11 cellular contexts compared by ENCODE assay signal in the genomic region with DNA sequence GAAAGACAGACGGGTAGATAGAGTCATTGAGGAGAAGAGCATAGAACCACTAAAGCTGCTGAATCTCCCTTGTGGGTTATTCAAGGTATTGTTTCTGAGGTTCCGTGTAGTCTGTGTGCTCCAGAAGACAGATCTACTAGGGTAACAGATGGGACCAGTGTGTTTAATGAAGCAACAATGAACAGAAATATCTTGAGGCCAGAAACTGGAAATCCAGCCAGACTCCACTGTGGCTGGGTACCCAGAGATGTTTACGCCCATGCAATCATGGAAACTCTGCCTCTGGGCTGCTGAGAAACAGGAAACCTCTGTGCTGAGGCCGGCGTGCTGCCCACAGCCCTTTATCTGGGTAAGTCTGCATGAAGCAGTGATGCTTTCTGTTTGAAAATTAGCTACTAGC. TPM values are rescaled to one million over a fixed set of nuclear protein-coding genes. Genes with fewer than 3 reads are reported as not detected.
DNase-seq lines count a peak whose midpoint lies in the region; ATAC-seq and TF ChIP-seq lines count a peak whose summit lies in the region.
"Had no signal": no experiment of that assay in that cellular context is flagged by ENCODE, and none has a peak within 500 bp of the region (broad histone marks: within the 10 kb centered on the region; RNA-seq: fewer than 3 reads in every experiment).

No MANE protein-coding gene starts in this region.

- no peak overlapping the region for H3K4me3 ChIP-seq in SK-N-SH (ENCODE audit: low read depth in 2 of 2, low read length in 1 of 2)
- no peak overlapping the region for H3K4me3 ChIP-seq in left lung
- H3K4me3 ChIP-seq: ovary had no signal

- CTCF ChIA-PET in SK-N-SH (lab: Yijun Ruan, JAX), result interaction anchor here (0.7 to 4.6 kb wide), 9 partner anchors 8 to 220 kb away, joined by 3 to 52 read pairs (median 3); no protein-coding TSS in a partner anchor

- H3K9me3 ChIP-seq in SK-N-SH (no peaks in the 10 kb centered on the region), left lung (no peaks in the 10 kb centered on the region)
- H3K9me3 ChIP-seq: ovary had no signal

- no peak overlapping the region for H3K9ac ChIP-seq in SK-N-SH

- H3K79me2 ChIP-seq in SK-N-SH (ENCODE audit: insufficient read depth), result no peaks in the 10 kb centered on the region

- no peaks in the 10 kb centered on the region for H4K20me1 ChIP-seq in SK-N-SH (ENCODE audit: insufficient read depth)

- H2AFZ ChIP-seq in SK-N-SH (ENCODE audit: low read depth), result no peak overlapping the region

- H3K27me3 ChIP-seq in SK-N-SH (ENCODE audit: insufficient read depth) (no peaks in the 10 kb centered on the region), left lung (no peaks in the 10 kb centered on the region)
- H3K27me3 ChIP-seq: brain microvascular endothelial cell, ovary had no signal

- intact Hi-C loops in left lung (cut with DNase I), result no loop called here

- TF ChIP-seq RAD21 in SK-N-SH (IDR thresholded peaks at IDR 0.05; ENCODE audit: low read length), result no peak

- peak overlapping the region in 1 of 2 experiments; percentile 66; a peak in 2 of 4 replicates for H3K27ac ChIP-seq in SK-N-SH (ENCODE audit: low read depth in 2 of 2, low read length in 1 of 2)
- no peak overlapping the region for H3K27ac ChIP-seq in left lung
- H3K27ac ChIP-seq: brain microvascular endothelial cell, ovary had no signal

- H3K36me3 ChIP-seq in SK-N-SH (replicated peaks in 1 of 2; ENCODE audit: control insufficient read depth in 1 of 2, insufficient read depth in 2 of 2, low read length in 1 of 2), result no peaks in the 10 kb centered on the region
- H3K36me3 ChIP-seq in left lung, result no peaks in the 10 kb centered on the region
- H3K36me3 ChIP-seq: brain microvascular endothelial cell, ovary had no signal

- TF ChIP-seq CTCF in SK-N-SH (IDR thresholded peaks at IDR 0.05) (no peak), left lung (IDR thresholded peaks at IDR 0.05) (no peak)

- POLR2A ChIA-PET in SK-N-SH (lab: Yijun Ruan, JAX), result interaction anchor here (1.3 kb wide), 1 partner anchor 14 kb away, joined by 4 read pairs; no protein-coding TSS in a partner anchor

- no peak for TF ChIP-seq EP300 in SK-N-SH (IDR thresholded peaks at IDR 0.05; ENCODE audit: borderline replicate concordance in 1 of 2, low read depth in 1 of 2, low read length in 1 of 2)

- no peaks in the 10 kb centered on the region for H3K9me2 ChIP-seq in SK-N-SH

- no peaks in the 10 kb centered on the region for H3F3A ChIP-seq in SK-N-SH (replicated peaks; ENCODE audit: insufficient read depth)

- H3K4me1 ChIP-seq in SK-N-SH (ENCODE audit: control insufficient read depth in 1 of 2, insufficient read depth in 2 of 2, low read depth in 1 of 2, low read length in 1 of 2), result peaks cover 0 to 4% of the 10 kb centered on the region in 2 experiments; a peak in 1 of 4 replicates
- peaks cover 0 to 9% of the 10 kb centered on the region in 2 donors for H3K4me1 ChIP-seq in left lung

- no peak overlapping the region for H3K4me2 ChIP-seq in SK-N-SH

- WGBS in SK-N-SH (ENCODE audit: low lambda C conversion rate), result 68% methylated on average over 5 of the region's 5 CpGs

- no peak for ATAC-seq in SK-N-SH treated with all-trans-retinoic acid at 6 μM for 48 hours
- peak; percentile 34 for ATAC-seq in left lung
- ATAC-seq in HG03457 (IDR thresholded peaks at IDR 0.05; ENCODE audit: unreplicated experiment), result no peak

- DNase-seq in SK-N-SH (peak; percentile 61), left lung (no peak), superior temporal gyrus (ENCODE audit: extremely low spot score) (peak; percentile 77), NCI-H2107 treated with DMSO at 0.1 percent for 48 hours (lab: John Stamatoyannopoulos, UW; ENCODE audit: unreplicated experiment) (no peak), NCI-H1417 (lab: John Stamatoyannopoulos, UW) (no peak)
- DNase-seq in activated gamma-delta T cell treated with anti-CD3 and anti-CD28 coated beads, Interleukin-2, amount 50 U/mL, for 16 hours (ENCODE audit: low read depth), result peak; percentile 23
- DNase-seq: brain microvascular endothelial cell, ovary had no signal

TF ChIP-seq in SK-N-SH, 30 proteins besides CTCF, POLR2A, EP300 and RAD21 (continues in another document):
- TF ChIP-seq EZH2phosphoT487 (IDR thresholded peaks at IDR 0.05; ENCODE audit: borderline replicate concordance, low read depth), result no peak
- TF ChIP-seq, protein P1, sequence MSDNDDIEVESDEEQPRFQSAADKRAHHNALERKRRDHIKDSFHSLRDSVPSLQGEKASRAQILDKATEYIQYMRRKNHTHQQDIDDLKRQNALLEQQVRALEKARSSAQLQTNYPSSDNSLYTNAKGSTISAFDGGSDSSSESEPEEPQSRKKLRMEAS (IDR thresholded peaks at IDR 0.05; ENCODE audit: low read depth), result no peak
- no peak for TF ChIP-seq ZBTB33 (IDR thresholded peaks at IDR 0.05; ENCODE audit: borderline replicate concordance, low read depth)
- no peak for TF ChIP-seq SMC3 (IDR thresholded peaks at IDR 0.05; ENCODE audit: low read depth, low read length)
- TF ChIP-seq POLR2AphosphoS5 (IDR thresholded peaks at IDR 0.05; ENCODE audit: low read depth, low read length), result no peak
- TF ChIP-seq YY1 (IDR thresholded peaks at IDR 0.05; ENCODE audit: low read depth), result no peak
- TF ChIP-seq RFX5 (IDR thresholded peaks at IDR 0.05; ENCODE audit: low read length), result no peak

TF ChIP-seq in SK-N-SH treated with all-trans-retinoic acid at 6 μM for 48 hours, 23 proteins besides CTCF, POLR2A, EP300 and RAD21:
- TF ChIP-seq ZFP3 (CRISPR knock-in tag; IDR thresholded peaks at IDR 0.05) (no peak), TCF4 (CRISPR knock-in tag; IDR thresholded peaks at IDR 0.05; ENCODE audit: borderline replicate concordance) (no peak), ZNF565 (CRISPR knock-in tag; conservative IDR thresholded peaks at IDR 0.05; ENCODE audit: low read depth) (no peak), TOX (CRISPR knock-in tag; IDR thresholded peaks at IDR 0.05; ENCODE audit: borderline replicate concordance) (no peak), ISL1 (CRISPR knock-in tag; IDR thresholded peaks at IDR 0.05) (no peak), CREB5 (CRISPR knock-in tag; IDR thresholded peaks at IDR 0.05; ENCODE audit: low read depth) (no peak), ARNTL (CRISPR knock-in tag; IDR thresholded peaks at IDR 0.05; ENCODE audit: borderline replicate concordance, low read depth) (no peak), ZFP30 (CRISPR knock-in tag; IDR thresholded peaks at IDR 0.05) (no peak)

RNA-seq across cellular contexts. Expression of gene PROX2, which starts 8.3 kb away (rescaled TPM):
- polyA plus RNA-seq in SK-N-SH (2012; rRNA removed), result not detected in 2 replicates
- not detected in 2 replicates for polyA plus RNA-seq in SK-N-SH (2012; cell fraction: cytosol; rRNA removed)
- 0.02 TPM in 1 of 2 replicates, not detected in the other for polyA plus RNA-seq in SK-N-SH (2012; cell fraction: nucleus; rRNA removed)
- under 1 TPM in 1 of 2 donors, not detected in 1; 0.08 TPM for total RNA-seq in left lung
- total RNA-seq: ovary had no signal
- polyA plus RNA-seq: AG04450, ovary had no signal

RNA-seq across cellular contexts. Expression of gene DLST, which starts 14.0 kb away (rescaled TPM):
- 92.3 and 117 TPM in 2 replicates for polyA plus RNA-seq in SK-N-SH (2012; rRNA removed)
- 70.2 and 89.3 TPM in 2 replicates for polyA plus RNA-seq in SK-N-SH (2012; cell fraction: cytosol; rRNA removed)
- polyA plus RNA-seq in SK-N-SH (2012; cell fraction: nucleus; rRNA removed), result 139 and 143 TPM in 2 replicates
- total RNA-seq in left lung, result 10 to 100 TPM; 88.3 to 98.6 TPM

RNA-seq across cellular contexts. Expression of gene RPS6KL1, which starts 55.4 kb away (rescaled TPM):
- polyA plus RNA-seq in SK-N-SH (2012; rRNA removed), result 2.5 and 4.4 TPM in 2 replicates
- polyA plus RNA-seq in SK-N-SH (2012; cell fraction: cytosol; rRNA removed), result 1.2 and 2.1 TPM in 2 replicates
- polyA plus RNA-seq in SK-N-SH (2012; cell fraction: nucleus; rRNA removed), result 12.2 and 14.8 TPM in 2 replicates
- total RNA-seq in left lung, result 1 to 10 TPM; 5.6 to 6.7 TPM

Comparison
In these comparisons a context has a peak if more than half of its experiments do, and no peak if none do; other contexts are left out.
1. DNase-seq: peak in SK-N-SH (single experiment), activated gamma-delta T cell treated with anti-CD3 and anti-CD28 coated beads, Interleukin-2, amount 50 U/mL, for 16 hours (single experiment) and superior temporal gyrus (single experiment); none in left lung (0 of 2), NCI-H2107 treated with DMSO at 0.1 percent for 48 hours (single experiment) and NCI-H1417 (0 of 3).